Comparison of ENCODE assay signal across 22 cellular contexts in genomic region chr5:159189310-159189709, GRCh38. TPM values are rescaled to one million over a fixed set of nuclear protein-coding genes. Genes with fewer than 3 reads are reported as not detected.
DNase-seq lines count a peak whose midpoint lies in the region; ATAC-seq and TF ChIP-seq lines count a peak whose summit lies in the region.
"Had no signal": no experiment of that assay in that cellular context is flagged by ENCODE, and none has a peak within 500 bp of the region (broad histone marks: within the 10 kb centered on the region; RNA-seq: fewer than 3 reads in every experiment).

No MANE protein-coding gene starts in this region.

- H2AK5ac ChIP-seq in mesenchymal stem cell (ENCODE audit: low read length, severe bottlenecking), result no peak overlapping the region

- peaks cover 53% of the 10 kb centered on the region for H3K36me3 Mint-ChIP-seq in activated CD4-positive, alpha-beta T cell treated with anti-CD3 and anti-CD28 coated beads for 36 hours (ENCODE audit: low read depth)

- no peak overlapping the region for H2BK12ac ChIP-seq in mesenchymal stem cell (ENCODE audit: low read length in 2 of 2)

- CTCF ChIA-PET in activated CD4-positive, alpha-beta T cell treated with anti-CD3 and anti-CD28 coated beads for 36 hours (lab: Charles Lee), result interaction anchor here (4.4 kb wide), 1 partner anchor 32 kb away, joined by 22 read pairs; no protein-coding TSS in a partner anchor

- no peak for ATAC-seq in activated CD4-positive, alpha-beta T cell treated with anti-CD3 and anti-CD28 coated beads for 36 hours
- ATAC-seq: left ventricle myocardium superior, Panc1 had no signal

- no peak overlapping the region for H4K8ac ChIP-seq in mesenchymal stem cell (ENCODE audit: low read length)

- H2BK120ac ChIP-seq in mesenchymal stem cell (ENCODE audit: low read depth, low read length), result no peak overlapping the region

- POLR2A ChIA-PET in activated CD4-positive, alpha-beta T cell treated with anti-CD3 and anti-CD28 coated beads for 36 hours (lab: Charles Lee), result no interaction called here

- H3K9ac ChIP-seq in mesenchymal stem cell (ENCODE audit: low read length), result no peak overlapping the region

- TF ChIP-seq CTCF in brain microvascular endothelial cell (IDR thresholded peaks at IDR 0.05; ENCODE audit: low read depth, low read length, missing control alignments), result no peak
- TF ChIP-seq CTCF in osteoblast (IDR thresholded peaks at IDR 0.05; ENCODE audit: extremely low read depth, low read depth, low read length), result no peak

- WGBS in mesenchymal stem cell, result 97% methylated on average over 3 of the region's 4 CpGs

- H3K4me1 ChIP-seq in osteoblast (ENCODE audit: insufficient read depth, low read length) (peaks cover 34% of the 10 kb centered on the region), mesenchymal stem cell (ENCODE audit: control insufficient read depth, insufficient read depth, low read depth, low read length) (peaks cover 6% of the 10 kb centered on the region)

- H3K27me3 ChIP-seq in brain microvascular endothelial cell (replicated peaks) (no peaks in the 10 kb centered on the region), osteoblast (ENCODE audit: insufficient read depth, low read length) (no peaks in the 10 kb centered on the region), mesenchymal stem cell (ENCODE audit: control insufficient read depth in 1 of 2, insufficient read depth in 1 of 2, low read length in 2 of 2) (no peaks in the 10 kb centered on the region)
- H3K27me3 ChIP-seq: right atrium auricular region had no signal

- H3K9me3 Mint-ChIP-seq in activated CD4-positive, alpha-beta T cell treated with anti-CD3 and anti-CD28 coated beads for 36 hours (ENCODE audit: low read depth), result no peaks in the 10 kb centered on the region
- H3K9me3 Mint-ChIP-seq: activated naive CD4-positive, alpha-beta T cell treated with anti-CD3 and anti-CD28 coated beads for 36 hours; CD8-positive, alpha-beta memory T cell; type B pancreatic cell had no signal

- H3K23ac ChIP-seq in mesenchymal stem cell (ENCODE audit: low read length in 2 of 2), result no peak overlapping the region

- H3K27me3 Mint-ChIP-seq in activated CD4-positive, alpha-beta T cell treated with anti-CD3 and anti-CD28 coated beads for 36 hours, result no peaks in the 10 kb centered on the region
- H3K27me3 Mint-ChIP-seq: CD8-positive, alpha-beta memory T cell; type B pancreatic cell had no signal

- H3K9me3 ChIP-seq in osteoblast (ENCODE audit: low read depth, low read length) (no peaks in the 10 kb centered on the region), mesenchymal stem cell (ENCODE audit: control insufficient read depth, low read length) (no peaks in the 10 kb centered on the region)
- H3K9me3 ChIP-seq: right atrium auricular region had no signal

- H3K27ac ChIP-seq in brain microvascular endothelial cell (peak overlapping the region; percentile 17), osteoblast (ENCODE audit: low read depth, low read length) (peak overlapping the region; percentile 51), mesenchymal stem cell (ENCODE audit: low read length, poor library complexity, severe bottlenecking) (no peak overlapping the region)
- H3K27ac ChIP-seq: coronary artery, right atrium auricular region had no signal

- peaks cover 50% of the 10 kb centered on the region for H3K79me2 ChIP-seq in osteoblast (ENCODE audit: insufficient read depth, low read length)

- no peak overlapping the region for H4K91ac ChIP-seq in mesenchymal stem cell (ENCODE audit: low read length)

- peaks cover 61% of the 10 kb centered on the region for H3K4me1 Mint-ChIP-seq in activated CD4-positive, alpha-beta T cell treated with anti-CD3 and anti-CD28 coated beads for 36 hours

- H3K4me2 ChIP-seq in osteoblast (ENCODE audit: insufficient read depth, low read length) (peak overlapping the region; percentile 20), mesenchymal stem cell (ENCODE audit: low read length, poor library complexity, severe bottlenecking) (no peak overlapping the region)

- DNase-seq in activated CD4-positive, alpha-beta T cell treated with anti-CD3 and anti-CD28 coated beads for 36 hours, result no peak
- DNase-seq in activated CD4-positive, alpha-beta T cell treated with anti-CD3 and anti-CD28 coated beads, Interleukin-2, amount 50 U/mL, for 4 hours, result no peak
- DNase-seq in NCI-H146 (lab: John Stamatoyannopoulos, UW), result peak; percentile 48
- DNase-seq in brain microvascular endothelial cell, result no peak
- DNase-seq in osteoblast (ENCODE audit: insufficient read length, low spot score, missing footprints), result no peak
- no peak for DNase-seq in HK-2 (ENCODE audit: unreplicated experiment)
- DNase-seq in mesenchymal stem cell, result no peak
- no peak for DNase-seq in hepatic stellate cell (ENCODE audit: low spot score)
- DNase-seq: activated CD4-positive, alpha-beta T cell treated with anti-CD3 and anti-CD28 coated beads for 48 hours; activated naive CD4-positive, alpha-beta T cell treated with anti-CD3 and anti-CD28 coated beads for 36 hours; CD8-positive, alpha-beta memory T cell; EL; left ventricle myocardium superior; MM.1S; NCI-H2107; NCI-H82; nucleus accumbens; stimulated activated naive CD4-positive, alpha-beta T cell treated with Interleukin-2 at 50 U/mL for 16 hours had no signal

- H3K36me3 ChIP-seq in brain microvascular endothelial cell (replicated peaks) (peaks cover 24% of the 10 kb centered on the region), osteoblast (ENCODE audit: insufficient read depth, low read length) (peaks cover 13% of the 10 kb centered on the region), mesenchymal stem cell (ENCODE audit: control insufficient read depth in 1 of 2, insufficient read depth in 2 of 2, low read depth in 1 of 2, low read length in 2 of 2) (peaks cover 11 to 53% of the 10 kb centered on the region in 2 experiments)

- intact Hi-C loops in activated CD4-positive, alpha-beta T cell treated with anti-CD3 and anti-CD28 coated beads for 36 hours (cut with DNase I, micrococcal nuclease), result no loop called here

- peaks cover 11% of the 10 kb centered on the region for H3K79me1 ChIP-seq in mesenchymal stem cell (replicated peaks; ENCODE audit: low read length, poor library complexity, severe bottlenecking)

- in situ Hi-C loops in brain microvascular endothelial cell (cut with HindIII; ENCODE audit: low pct_ligation_motif_present, low sequenced_read_pairs), result no loop called here

- H4K20me1 ChIP-seq in osteoblast (ENCODE audit: insufficient read depth, low read length), result no peaks in the 10 kb centered on the region

- H2AFZ ChIP-seq in osteoblast (ENCODE audit: low read length) (peak overlapping the region; percentile 36), mesenchymal stem cell (ENCODE audit: low read depth, low read length) (no peak overlapping the region)

- H3K4ac ChIP-seq in mesenchymal stem cell (ENCODE audit: low read depth in 1 of 2, low read length in 2 of 2), result no peak overlapping the region

- H2BK5ac ChIP-seq in mesenchymal stem cell (ENCODE audit: low read depth, low read length, poor library complexity, severe bottlenecking), result no peak overlapping the region

- H3K27ac Mint-ChIP-seq in activated CD4-positive, alpha-beta T cell treated with anti-CD3 and anti-CD28 coated beads for 36 hours, result peak overlapping the region; percentile 47
- H3K27ac Mint-ChIP-seq: activated naive CD4-positive, alpha-beta T cell treated with anti-CD3 and anti-CD28 coated beads for 36 hours; type B pancreatic cell had no signal

- no peak overlapping the region for H3K4me3 Mint-ChIP-seq in activated CD4-positive, alpha-beta T cell treated with anti-CD3 and anti-CD28 coated beads for 36 hours
- H3K4me3 Mint-ChIP-seq: activated naive CD4-positive, alpha-beta T cell treated with anti-CD3 and anti-CD28 coated beads for 36 hours; CD8-positive, alpha-beta memory T cell; type B pancreatic cell had no signal

- no peak overlapping the region for H3K18ac ChIP-seq in mesenchymal stem cell (ENCODE audit: low read depth in 1 of 2, low read length in 2 of 2)

- H3K14ac ChIP-seq in mesenchymal stem cell (ENCODE audit: low read length in 2 of 2), result no peak overlapping the region

- no peak overlapping the region for H3K4me3 ChIP-seq in brain microvascular endothelial cell (ENCODE audit: low read depth, low read length)
- H3K4me3 ChIP-seq in osteoblast (ENCODE audit: insufficient read depth, low read length), result no peak overlapping the region
- H3K4me3 ChIP-seq in mesenchymal stem cell (ENCODE audit: insufficient read depth in 1 of 2, low read depth in 1 of 2, low read length in 2 of 2), result no peak overlapping the region
- H3K4me3 ChIP-seq: coronary artery, right atrium auricular region had no signal

- no peak overlapping the region for H2BK15ac ChIP-seq in mesenchymal stem cell (ENCODE audit: low read depth, poor library complexity, severe bottlenecking)

RNA-seq across cellular contexts. Expression of gene RNF145, which starts 20.0 kb away (rescaled TPM):
- 10 to 100 TPM; 81.9 to 87.5 TPM for total RNA-seq in activated CD4-positive, alpha-beta T cell treated with anti-CD3 and anti-CD28 coated beads for 36 hours
- 37.7 and 38.4 TPM in 2 replicates for total RNA-seq in osteoblast
- 50.9 TPM for polyA plus RNA-seq in mesenchymal stem cell (2013, experiment 1 of 2)
- 50.6 TPM for polyA plus RNA-seq in mesenchymal stem cell (2013, experiment 2 of 2)
